ENCODE assay signal across 8 cellular contexts in genomic region chr11:25625094-25625493, GRCh38.
"Had no signal": no experiment of that assay in that cellular context is flagged by ENCODE, and none has a peak within 500 bp of the region (broad histone marks: within the 10 kb centered on the region; RNA-seq: fewer than 3 reads in every experiment).

No MANE protein-coding gene starts in this region.

- H3K4me3 ChIP-seq: GM23248, K562 had no signal

- H3K27ac Mint-ChIP-seq: H9 had no signal

- H3K4me3 Mint-ChIP-seq: H9 had no signal

- FAIRE-seq: H1, H54, HTR-8/SVneo, K562 had no signal

- H3K4me1 Mint-ChIP-seq: H9 had no signal

- ATAC-seq: K562 had no signal

- H3K27ac ChIP-seq: GM23248 had no signal

- H2AFZ ChIP-seq: GM23248 had no signal

- H3K9ac ChIP-seq: GM23248 had no signal

- DNase-seq: GM23248, H9, HCEC 1CT, IMR-90 had no signal
